Comparison of ENCODE assay signal across 8 cellular contexts in genomic region chr22:50525104-50525958, GRCh38. TPM values are rescaled to one million over a fixed set of nuclear protein-coding genes. Genes with fewer than 3 reads are reported as not detected.
DNase-seq lines count a peak whose midpoint lies in the region; ATAC-seq and TF ChIP-seq lines count a peak whose summit lies in the region.

Gene SCO2 (minus strand): TSS chr22:50525598. CDS start chr22:50524411, 1,187 bp downstream.

- WGBS in trophoblast cell (ENCODE audit: extremely low coverage, insufficient coverage, insufficient read length) = no CpG with 5 or more reads among the region's 99 CpGs
- WGBS in transverse colon (ENCODE audit: low coverage in 1 of 2), 2 donors = 1% methylated on average over 49 of the region's 99 CpGs; no CpG with 5 or more reads in 1 of the 2 donors

- H3K23ac ChIP-seq in trophoblast cell (ENCODE audit: low read length) = no peak within 1 kb of the TSS

- no peak for TF ChIP-seq EP300 in transverse colon (IDR thresholded peaks at IDR 0.05; ENCODE audit: low read depth)

- intact Hi-C loops in transverse colon (cut with DNase I; ENCODE audit: low total_unique reads) = no loop called here

- peak within 1 kb of the TSS; percentile 89 for H4K91ac ChIP-seq in trophoblast cell (ENCODE audit: low read depth, low read length)

- H3K9me3 ChIP-seq in SU-DHL-6 (ENCODE audit: insufficient read depth, low read length) (no peaks in the 10 kb centered on the region), cardiac muscle cell (ENCODE audit: low read depth) (no peaks in the 10 kb centered on the region), trophoblast cell (ENCODE audit: insufficient read depth, low read depth, low read length) (no peaks in the 10 kb centered on the region), transverse colon (no peaks in the 10 kb centered on the region)

- H3K18ac ChIP-seq in trophoblast cell (ENCODE audit: low read length) = peak within 1 kb of the TSS; percentile 78

- peak within 1 kb of the TSS; percentile 70 for H2BK5ac ChIP-seq in trophoblast cell (ENCODE audit: low read depth, low read length, poor library complexity)

- H2AK5ac ChIP-seq in trophoblast cell (ENCODE audit: low read length) = peak within 1 kb of the TSS; percentile 62

- peak within 1 kb of the TSS; percentile 57 for H4K12ac ChIP-seq in trophoblast cell (ENCODE audit: low read depth, low read length)

- no peaks in the 10 kb centered on the region for H3K9me2 ChIP-seq in SU-DHL-6 (replicated peaks; ENCODE audit: insufficient read depth, low read length)

- peak within 1 kb of the TSS; percentile 87 for H3K27ac ChIP-seq in SU-DHL-6 (ENCODE audit: low read depth, low read length)
- H3K27ac ChIP-seq in cardiac muscle cell = peak within 1 kb of the TSS; percentile 80
- H3K27ac ChIP-seq in trophoblast cell (ENCODE audit: low read depth, low read length) = peak within 1 kb of the TSS; percentile 88
- peak within 1 kb of the TSS; percentile 95 to 99 (median 98) for H3K27ac ChIP-seq in transverse colon

- H4K20me1 ChIP-seq in SU-DHL-6 (ENCODE audit: low read depth, low read length) = no peaks in the 10 kb centered on the region

- H3K14ac ChIP-seq in trophoblast cell (ENCODE audit: low read length) = peak within 1 kb of the TSS; percentile 80

- TF ChIP-seq CTCF in GM10248 (IDR thresholded peaks at IDR 0.05; ENCODE audit: control extremely low read depth, extremely low read depth, low read depth, missing control alignments) (peak; percentile 64), SU-DHL-6 (IDR thresholded peaks at IDR 0.05; ENCODE audit: insufficient read depth, low read length, poor library complexity, severe bottlenecking) (peak; percentile 38), cardiac muscle cell (IDR thresholded peaks at IDR 0.05; ENCODE audit: low read depth, low read length) (peak; percentile 45), transverse colon (IDR thresholded peaks at IDR 0.05) (peak in 4 of 5 experiments; percentile 24 to 56 (median 42))

- H3K79me1 ChIP-seq in trophoblast cell (ENCODE audit: low read length) = peaks cover 25% of the 10 kb centered on the region

- H3K36me3 ChIP-seq in SU-DHL-6 (ENCODE audit: low read length) = no peaks in the 10 kb centered on the region
- H3K36me3 ChIP-seq in cardiac muscle cell = peaks cover 9% of the 10 kb centered on the region
- peaks cover 36 to 40% of the 10 kb centered on the region in 2 experiments for H3K36me3 ChIP-seq in trophoblast cell (ENCODE audit: control insufficient read depth in 1 of 2, insufficient read depth in 2 of 2, low read length in 2 of 2)
- H3K36me3 ChIP-seq in transverse colon = peaks cover 0 to 11% (median 0%) of the 10 kb centered on the region in 4 donors

- ATAC-seq in HG02571 (IDR thresholded peaks at IDR 0.05; ENCODE audit: unreplicated experiment) = peak; percentile 36

- H3K4me2 ChIP-seq in SU-DHL-6 (ENCODE audit: low read depth, low read length, poor library complexity, severe bottlenecking) = peak within 1 kb of the TSS; percentile 71
- peak within 1 kb of the TSS; percentile 85 for H3K4me2 ChIP-seq in trophoblast cell (ENCODE audit: low read length)

- peak within 1 kb of the TSS; percentile 88 for H3K9ac ChIP-seq in SU-DHL-6 (ENCODE audit: low read length)
- peak within 1 kb of the TSS; percentile 86 for H3K9ac ChIP-seq in trophoblast cell (ENCODE audit: low read length)

- H3K4me3 ChIP-seq in SU-DHL-6 (ENCODE audit: insufficient read depth, low read length, poor library complexity, severe bottlenecking) (peak within 1 kb of the TSS; percentile 64), cardiac muscle cell (peak within 1 kb of the TSS; percentile 63), trophoblast cell (ENCODE audit: low read depth, low read length) (peak within 1 kb of the TSS; percentile 77), transverse colon (peak within 1 kb of the TSS; percentile 58 to 86 (median 74))

- TF ChIP-seq POLR2A in transverse colon (IDR thresholded peaks at IDR 0.05) = peak; percentile 90

- CTCF ChIA-PET in GM10248 (lab: Yijun Ruan, JAX) = interaction anchor here (0.8 to 6.7 kb wide), 39 partner anchors 10 to 680 kb away, joined by 3 to 136 read pairs (median 4); partner anchors contain the start of genes HDAC10, KLHDC7B, LMF2 and NCAPH2

- DNase-seq in GM10248 (ENCODE audit: extremely low spot score) (peak; percentile 97), NCI-H1092 treated with DMSO at 0.1 percent for 48 hours (lab: John Stamatoyannopoulos, UW) (peak; percentile 70), cardiac muscle cell (ENCODE audit: low read depth in 1 of 2, low spot score in 1 of 2) (peak; percentile 98 to 99), trophoblast cell (peak; percentile 97 to 100), transverse colon (peak; percentile 98)
- peak; percentile 95 for DNase-seq in activated naive CD8-positive, alpha-beta T cell treated with anti-CD3 and anti-CD28 coated beads, Interleukin-2, amount 50 U/mL, for 16 hours (ENCODE audit: low read depth, low spot score)

- in situ Hi-C loops in transverse colon (cut with MboI; ENCODE audit: low pct_ligation_motif_present in 1 of 4, low pct_unique_long_range_greater_than_20kb in 1 of 4, low sequenced_read_pairs in 3 of 4) = no loop called here

- H3K4ac ChIP-seq in trophoblast cell (ENCODE audit: low read depth, low read length) = peak within 1 kb of the TSS; percentile 75

- H4K8ac ChIP-seq in trophoblast cell (ENCODE audit: low read depth, low read length) = peak within 1 kb of the TSS; percentile 86

- H3F3A ChIP-seq in SU-DHL-6 (ENCODE audit: insufficient read depth) = peaks cover 12% of the 10 kb centered on the region; the same call in 1 of the 2 replicates

- H3K4me1 ChIP-seq in cardiac muscle cell (ENCODE audit: low read depth) (peaks cover 10% of the 10 kb centered on the region), trophoblast cell (ENCODE audit: control insufficient read depth in 1 of 2, insufficient read depth in 2 of 2, low read length in 2 of 2) (peaks cover 21 to 36% of the 10 kb centered on the region in 2 experiments), transverse colon (peaks cover 14 to 50% (median 38%) of the 10 kb centered on the region in 4 donors)

- peak within 1 kb of the TSS; percentile 79 for H2BK120ac ChIP-seq in trophoblast cell (ENCODE audit: insufficient read depth, low read length, poor library complexity)

- peak within 1 kb of the TSS; percentile 62 for H2AFZ ChIP-seq in SU-DHL-6 (ENCODE audit: low read depth, low read length, severe bottlenecking)
- H2AFZ ChIP-seq in trophoblast cell (ENCODE audit: insufficient read depth, low read length, poor library complexity) = peak within 1 kb of the TSS; percentile 50

- peaks cover 10% of the 10 kb centered on the region; the same call in 1 of the 2 replicates for H3K79me2 ChIP-seq in SU-DHL-6 (ENCODE audit: insufficient read depth, low read length)
- H3K79me2 ChIP-seq in trophoblast cell (ENCODE audit: control insufficient read depth, insufficient read depth, low read length, poor library complexity) = peaks cover 18% of the 10 kb centered on the region

- POLR2A ChIA-PET in GM10248 (lab: Yijun Ruan, JAX) = interaction anchor here (0.5 to 4.5 kb wide), 12 partner anchors 8 to 235 kb away, joined by 3 to 33 read pairs (median 4); partner anchors contain the start of genes KLHDC7B, LMF2 and NCAPH2

- H3K27me3 ChIP-seq in SU-DHL-6 (ENCODE audit: low read length) (no peaks in the 10 kb centered on the region), cardiac muscle cell (peaks cover 10% of the 10 kb centered on the region), trophoblast cell (ENCODE audit: insufficient read depth, low read length) (no peaks in the 10 kb centered on the region), transverse colon (no peaks in the 10 kb centered on the region)

- no peak within 1 kb of the TSS for H2BK12ac ChIP-seq in trophoblast cell (ENCODE audit: low read length)

RNA-seq across cellular contexts. Expression of gene SCO2, which starts in this region (rescaled TPM):
- total RNA-seq in cardiac muscle cell = 4.1 TPM in 1 of 2 replicates, not detected in the other
- 0.84 and 10.5 TPM in 2 replicates for polyA plus RNA-seq in cardiac muscle cell
- polyA plus RNA-seq in trophoblast cell (2013) = 0.60 and 0.63 TPM in 2 replicates
- 10 to 100 TPM in 1 of 4 donors, 1 to 10 TPM in 2, not detected in 1; 5.1 to 63.6 (median 5.9) TPM for total RNA-seq in transverse colon

Comparison
In these comparisons a context has a peak if more than half of its experiments do, and no peak if none do; other contexts are left out.
1. Peak in every context shown above with its lines: DNase-seq, ATAC-seq, H3K4me3 ChIP-seq and H3K27ac ChIP-seq.